15 cellular contexts compared by ENCODE assay signal in the genomic region with DNA sequence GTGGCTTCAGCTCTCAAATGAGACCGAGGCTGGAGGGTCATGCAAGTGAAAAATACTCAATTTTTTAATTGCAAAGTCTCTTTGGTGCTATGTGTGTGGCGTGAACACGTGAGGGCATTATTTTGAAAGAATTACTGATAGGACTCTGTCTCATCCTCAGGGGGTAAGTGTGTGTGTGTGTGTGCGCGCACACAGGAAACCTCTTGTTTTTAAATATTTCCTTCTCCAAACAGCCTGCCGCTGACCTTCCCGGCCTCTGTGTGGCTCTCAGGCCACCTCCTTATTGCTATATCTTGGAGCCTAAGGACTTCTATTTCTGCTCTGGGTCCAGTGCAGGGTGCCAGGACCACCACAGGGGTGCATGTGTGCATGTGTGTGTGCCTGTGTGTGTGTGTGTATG.
DNase-seq lines count a peak whose midpoint lies in the region; ATAC-seq and TF ChIP-seq lines count a peak whose summit lies in the region.
"Had no signal": no experiment of that assay in that cellular context is flagged by ENCODE, and none has a peak within 500 bp of the region (broad histone marks: within the 10 kb centered on the region; RNA-seq: fewer than 3 reads in every experiment).

No MANE protein-coding gene starts in this region.

- DNase-seq in DMS53 (lab: John Stamatoyannopoulos, UW) (peak; percentile 35), DMS53 treated with DMSO at 0.1 percent for 48 hours (lab: John Stamatoyannopoulos, UW; ENCODE audit: unreplicated experiment) (no peak), prostate gland (ENCODE audit: low spot score) (no peak)
- DNase-seq in effector memory CD8-positive, alpha-beta T cell, result no peak
- no peak for DNase-seq in natural killer cell treated with Interleukin-12 subunit alpha and Interleukin-12 subunit beta and Interleukin-15 and Interleukin-18, amount 100 ng/mL, for 72 hours (ENCODE audit: low spot score)
- DNase-seq in stimulated activated naive CD4-positive, alpha-beta T cell (lab: John Stamatoyannopoulos, UW), result no peak
- DNase-seq in activated CD8-positive, alpha-beta memory T cell treated with anti-CD3 and anti-CD28 coated beads, Interleukin-2, amount 50 U/mL, for 48 hours, result no peak
- DNase-seq: activated naive CD8-positive, alpha-beta T cell treated with anti-CD3 and anti-CD28 coated beads, Interleukin-2, amount 50 U/mL, for 24 hours; Calu3; NCI-H1105; NCI-H2171 treated with DMSO at 0.1 percent for 48 hours; stimulated activated CD4-positive, alpha-beta T cell treated with anti-CD3 and anti-CD28 coated beads, Interleukin-4, amount 100 ng/mL, for 4 hours had no signal

- ATAC-seq in effector memory CD8-positive, alpha-beta T cell (replicated peaks), result peak; percentile 35
- peak in 1 of 2 donors; percentile 20 for ATAC-seq in natural killer cell treated with Interleukin-12 subunit alpha and Interleukin-12 subunit beta and Interleukin-15 and Interleukin-18, amount 100 ng/mL, for 72 hours
- ATAC-seq: activated naive CD8-positive, alpha-beta T cell treated with anti-CD3 and anti-CD28 coated beads, Interleukin-2, amount 50 U/mL, for 24 hours had no signal

- H3K36me3 Mint-ChIP-seq in effector memory CD8-positive, alpha-beta T cell (ENCODE audit: insufficient read depth), result peaks cover 7% of the 10 kb centered on the region
- no peaks in the 10 kb centered on the region for H3K36me3 Mint-ChIP-seq in natural killer cell treated with Interleukin-12 subunit alpha and Interleukin-12 subunit beta and Interleukin-15 and Interleukin-18, amount 100 ng/mL, for 72 hours

- H4K20me1 ChIP-seq in Loucy (ENCODE audit: insufficient read depth, low read length, poor library complexity, severe bottlenecking), result no peaks in the 10 kb centered on the region

- no peak overlapping the region for H3K9ac ChIP-seq in Loucy (ENCODE audit: low read depth, low read length, poor library complexity, severe bottlenecking)

- no peaks in the 10 kb centered on the region for H3K9me2 ChIP-seq in Loucy (replicated peaks; ENCODE audit: low read depth, low read length)

- H3K9me3 ChIP-seq in Loucy (ENCODE audit: insufficient read depth, low read depth, low read length) (no peaks in the 10 kb centered on the region), prostate gland (no peaks in the 10 kb centered on the region)

- peak overlapping the region; percentile 0 to 92 for H3K27ac Mint-ChIP-seq in effector memory CD8-positive, alpha-beta T cell
- H3K27ac Mint-ChIP-seq in natural killer cell treated with Interleukin-12 subunit alpha and Interleukin-12 subunit beta and Interleukin-15 and Interleukin-18, amount 100 ng/mL, for 72 hours, result peak overlapping the region in 1 of 2 donors; percentile 19

- no peaks in the 10 kb centered on the region for H3K36me3 ChIP-seq in Loucy (ENCODE audit: insufficient read depth, low read length)
- no peaks in the 10 kb centered on the region for H3K36me3 ChIP-seq in prostate gland

- H3K27me3 Mint-ChIP-seq in effector memory CD8-positive, alpha-beta T cell, result no peaks in the 10 kb centered on the region
- no peaks in the 10 kb centered on the region for H3K27me3 Mint-ChIP-seq in natural killer cell treated with Interleukin-12 subunit alpha and Interleukin-12 subunit beta and Interleukin-15 and Interleukin-18, amount 100 ng/mL, for 72 hours
- H3K27me3 Mint-ChIP-seq: activated naive CD8-positive, alpha-beta T cell treated with anti-CD3 and anti-CD28 coated beads, Interleukin-2, amount 50 U/mL, for 24 hours had no signal

- H3K79me2 ChIP-seq in Loucy (ENCODE audit: insufficient read depth, low read length), result peaks cover 42% of the 10 kb centered on the region; the same call in 1 of the 2 replicates

- WGBS in prostate gland, result 79% methylated on average over 7 of the region's 7 CpGs

- TF ChIP-seq POLR2A in prostate gland (IDR thresholded peaks at IDR 0.05), result no peak

- H3K4me3 ChIP-seq in Loucy (ENCODE audit: low read length, poor library complexity, severe bottlenecking) (no peak overlapping the region), prostate gland (no peak overlapping the region)
- H3K4me3 ChIP-seq: SK-N-MC had no signal

- H3K4me3 Mint-ChIP-seq in effector memory CD8-positive, alpha-beta T cell, result peak overlapping the region in 1 of 2 donors; percentile 2
- peak overlapping the region; percentile 36 for H3K4me3 Mint-ChIP-seq in natural killer cell treated with Interleukin-12 subunit alpha and Interleukin-12 subunit beta and Interleukin-15 and Interleukin-18, amount 100 ng/mL, for 72 hours
- H3K4me3 Mint-ChIP-seq: activated naive CD8-positive, alpha-beta T cell treated with anti-CD3 and anti-CD28 coated beads, Interleukin-2, amount 50 U/mL, for 24 hours had no signal

- no peaks in the 10 kb centered on the region for H3F3A ChIP-seq in Loucy (ENCODE audit: low read depth)

- H3K27me3 ChIP-seq in Loucy (ENCODE audit: insufficient read depth, low read length, poor library complexity, severe bottlenecking) (no peaks in the 10 kb centered on the region), prostate gland (replicated peaks; ENCODE audit: insufficient read depth) (no peaks in the 10 kb centered on the region)

- H3K4me1 ChIP-seq in Loucy (ENCODE audit: insufficient read depth, low read length, poor library complexity, severe bottlenecking) (peaks cover 19% of the 10 kb centered on the region), prostate gland (replicated peaks) (no peaks in the 10 kb centered on the region)

- no peak overlapping the region for H3K27ac ChIP-seq in prostate gland
- H3K27ac ChIP-seq: 22Rv1, SK-N-MC had no signal

- peaks cover 59 to 68% of the 10 kb centered on the region in 2 donors for H3K4me1 Mint-ChIP-seq in effector memory CD8-positive, alpha-beta T cell (ENCODE audit: low read depth in 2 of 2)
- peaks cover 37 to 41% of the 10 kb centered on the region in 2 donors for H3K4me1 Mint-ChIP-seq in natural killer cell treated with Interleukin-12 subunit alpha and Interleukin-12 subunit beta and Interleukin-15 and Interleukin-18, amount 100 ng/mL, for 72 hours (ENCODE audit: low read depth in 2 of 2)

- intact Hi-C loops in prostate gland (cut with DNase I), result no loop called here

- H2AFZ ChIP-seq in Loucy (ENCODE audit: low read length), result no peak overlapping the region

- no peaks in the 10 kb centered on the region for H3K9me3 Mint-ChIP-seq in effector memory CD8-positive, alpha-beta T cell
- H3K9me3 Mint-ChIP-seq in natural killer cell treated with Interleukin-12 subunit alpha and Interleukin-12 subunit beta and Interleukin-15 and Interleukin-18, amount 100 ng/mL, for 72 hours, result no peaks in the 10 kb centered on the region
- H3K9me3 Mint-ChIP-seq: activated naive CD8-positive, alpha-beta T cell treated with anti-CD3 and anti-CD28 coated beads, Interleukin-2, amount 50 U/mL, for 24 hours had no signal

- peak overlapping the region; percentile 27 for H3K4me2 ChIP-seq in Loucy (ENCODE audit: low read depth, low read length, poor library complexity, severe bottlenecking)

- TF ChIP-seq CTCF in Loucy (conservative IDR thresholded peaks at IDR 0.05; ENCODE audit: low read length), result no peak
- no peak for TF ChIP-seq CTCF in prostate gland (IDR thresholded peaks at IDR 0.05)
